In the genomic region with DNA sequence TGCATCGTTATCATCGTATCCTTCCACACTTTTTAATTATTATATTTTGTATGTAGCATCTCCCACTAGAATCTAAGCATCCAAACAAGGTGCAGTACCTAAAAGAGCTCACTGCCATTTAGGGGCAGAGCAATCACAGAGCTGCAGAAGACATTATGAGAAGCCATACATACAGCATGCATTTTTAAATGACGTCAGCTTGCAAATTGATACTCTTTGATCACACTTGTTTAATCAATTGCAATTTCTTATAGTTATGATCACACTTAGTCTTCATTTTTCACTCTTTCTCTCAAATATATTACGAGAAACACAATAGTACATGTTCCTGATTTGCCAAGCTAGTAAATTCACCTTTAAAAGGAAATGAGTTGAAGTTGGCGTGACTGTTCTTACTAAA, we compare ENCODE assay signal across 7 cellular contexts.
"Had no signal": no experiment of that assay in that cellular context is flagged by ENCODE, and none has a peak within 500 bp of the region (broad histone marks: within the 10 kb centered on the region; RNA-seq: fewer than 3 reads in every experiment).

No MANE protein-coding gene starts in this region.

- DNase-seq: IMR-90, KBM-7, KG1 had no signal

- H3K4me3 ChIP-seq: K562 had no signal

- FAIRE-seq: HTR-8/SVneo, K562 had no signal

- ATAC-seq: K562 had no signal

- H3K36me3 Mint-ChIP-seq: IgD-negative memory B cell had no signal

- H3K27ac Mint-ChIP-seq: IgD-negative memory B cell had no signal

- H3K4me1 Mint-ChIP-seq: IgD-negative memory B cell had no signal

- H3K4me3 Mint-ChIP-seq: IgD-negative memory B cell had no signal

- H3K27ac ChIP-seq: HL-60 had no signal

- H3K27me3 Mint-ChIP-seq: IgD-negative memory B cell had no signal
